22 cellular contexts compared by ENCODE assay signal in genomic region chr4:57943672-57944071, GRCh38.
DNase-seq lines count a peak whose midpoint lies in the region; ATAC-seq, FAIRE-seq and TF ChIP-seq lines count a peak whose summit lies in the region.
"Had no signal": no experiment of that assay in that cellular context is flagged by ENCODE, and none has a peak within 500 bp of the region (broad histone marks: within the 10 kb centered on the region; RNA-seq: fewer than 3 reads in every experiment).

No MANE protein-coding gene starts in this region.

- H3K36me3 ChIP-seq in endothelial cell of umbilical vein (ENCODE audit: control insufficient read depth in 2 of 2, extremely low read depth in 1 of 2, insufficient read depth in 2 of 2, low read length in 2 of 2), result no peaks in the 10 kb centered on the region
- H3K36me3 ChIP-seq: adrenal gland, neural progenitor cell, thoracic aorta had no signal

- ATAC-seq in GM19395 (IDR thresholded peaks at IDR 0.05; ENCODE audit: unreplicated experiment) (peak; percentile 61), sciatic nerve (peak; percentile 45), HG03025 (IDR thresholded peaks at IDR 0.05; ENCODE audit: low FRiP score, unreplicated experiment) (no peak), GM19455 (IDR thresholded peaks at IDR 0.05; ENCODE audit: unreplicated experiment) (no peak)

- CTCF ChIA-PET in endothelial cell of umbilical vein (lab: Charles Lee), result no interaction called here

- no peak overlapping the region for H3K27ac ChIP-seq in endothelial cell of umbilical vein (ENCODE audit: insufficient read depth, low read depth, low read length)
- H3K27ac ChIP-seq: adrenal gland, neural progenitor cell, thoracic aorta had no signal

- no peak overlapping the region for H3K4me2 ChIP-seq in endothelial cell of umbilical vein (ENCODE audit: insufficient read depth, low read length)
- H3K4me2 ChIP-seq: neural progenitor cell had no signal

- POLR2A ChIA-PET in endothelial cell of umbilical vein (lab: Charles Lee), result no interaction called here

- H4K20me1 ChIP-seq in endothelial cell of umbilical vein (replicated peaks; ENCODE audit: control insufficient read depth, extremely low read depth, insufficient read depth, low read length), result no peaks in the 10 kb centered on the region

- dilution Hi-C loops in endothelial cell of umbilical vein (cut with MboI; ENCODE audit: extremely low pct_ligation_motif_present, low sequenced_read_pairs), result no loop called here

- TF ChIP-seq POLR2A in endothelial cell of umbilical vein (IDR thresholded peaks at IDR 0.05; ENCODE audit: low read depth, low read length), result no peak

- FAIRE-seq in endothelial cell of umbilical vein (lab: Jason Lieb, UNC), result no peak
- FAIRE-seq: H54 had no signal

- no peaks in the 10 kb centered on the region for H3K9me1 ChIP-seq in endothelial cell of umbilical vein (replicated peaks; ENCODE audit: control insufficient read depth, extremely low read depth, insufficient read depth, low read length)

- no peak overlapping the region for H2AFZ ChIP-seq in endothelial cell of umbilical vein (ENCODE audit: low read depth, low read length)
- H2AFZ ChIP-seq: neural progenitor cell had no signal

- H3K79me2 ChIP-seq in endothelial cell of umbilical vein (ENCODE audit: control insufficient read depth, insufficient read depth, low read length), result no peaks in the 10 kb centered on the region

- H3K9ac ChIP-seq in endothelial cell of umbilical vein (replicated peaks; ENCODE audit: extremely low read depth, insufficient read depth, low read length), result no peak overlapping the region
- H3K9ac ChIP-seq: neural progenitor cell had no signal

- TF ChIP-seq CTCF in endothelial cell of umbilical vein (IDR thresholded peaks at IDR 0.05; ENCODE audit: extremely low read depth in 1 of 2, insufficient read depth in 1 of 2, low read depth in 1 of 2, low read length in 2 of 2), result no peak

- intact Hi-C loops in endothelial cell of umbilical vein (cut with micrococcal nuclease), result no loop called here
- intact Hi-C loops in sciatic nerve (cut with DNase I), result no loop called here

- no peak overlapping the region for H3K4me3 ChIP-seq in endothelial cell of umbilical vein (replicated peaks in 1 of 3; ENCODE audit: insufficient read depth in 1 of 3, low read depth in 1 of 3, low read length in 3 of 3)
- H3K4me3 ChIP-seq: adrenal gland, neural progenitor cell, thoracic aorta had no signal

- no TSS peak for BruUV-seq in endothelial cell of umbilical vein (replicated peaks; lab: Mats Ljungman, UMichigan)

- H3K4me1 ChIP-seq in endothelial cell of umbilical vein (ENCODE audit: control insufficient read depth, extremely low read depth, insufficient read depth, low read length), result no peaks in the 10 kb centered on the region
- H3K4me1 ChIP-seq: adrenal gland, neural progenitor cell had no signal

- H3K27me3 ChIP-seq in endothelial cell of umbilical vein (ENCODE audit: control insufficient read depth in 2 of 2, insufficient read depth in 2 of 2, low read length in 2 of 2), result no peaks in the 10 kb centered on the region
- H3K27me3 ChIP-seq: adrenal gland, neural progenitor cell had no signal

- peak; percentile 11 for DNase-seq in RPMI8226
- DNase-seq in endothelial cell of umbilical vein (ENCODE audit: low read depth, low spot score), result peak; percentile 75
- DNase-seq in sciatic nerve (ENCODE audit: low spot score), result no peak
- no peak for DNase-seq in activated CD8-positive, alpha-beta memory T cell treated with anti-CD3 and anti-CD28 coated beads, Interleukin-2, amount 50 U/mL, for 4 hours
- DNase-seq: activated CD4-positive, alpha-beta T cell treated with anti-CD3 and anti-CD28 coated beads, Interleukin-2, amount 10 ng/mL, durations not matched to agents 24 days and 14 days; activated effector memory CD4-positive, alpha-beta T cell treated with anti-CD3 and anti-CD28 coated beads, Interleukin-2, amount 50 U/mL, for 16 hours; cerebellar nuclear complex; effector CD8-positive, alpha-beta T cell; hippocampal formation; IMR-90; midbrain; MV-4-11; NCI-H2081; NCI-H524 treated with DMSO at 0.1 percent for 48 hours; stimulated activated CD4-positive, alpha-beta T cell treated with anti-CD3 and anti-CD28 coated beads, Interleukin-12 subunit alpha, Interleukin-12 subunit beta, amount 100 ng/mL, for 4 hours had no signal

- H3K9me3 ChIP-seq in endothelial cell of umbilical vein (replicated peaks; ENCODE audit: control insufficient read depth, insufficient read depth, low read length), result peaks cover 4% of the 10 kb centered on the region
- H3K9me3 ChIP-seq: adrenal gland, thoracic aorta had no signal

TF ChIP-seq in endothelial cell of umbilical vein, 7 proteins besides CTCF, POLR2A, EP300 and RAD21:
- no peak for TF ChIP-seq MYC (IDR thresholded peaks at IDR 0.05; ENCODE audit: low read depth, low read length)
- no peak for TF ChIP-seq EZH2 (IDR thresholded peaks at IDR 0.05; ENCODE audit: borderline replicate concordance, low read depth, low read length, severe bottlenecking)
- no peak for TF ChIP-seq JUN (IDR thresholded peaks at IDR 0.05; ENCODE audit: borderline replicate concordance, insufficient read depth, insufficient read length, low read depth)
- no peak for TF ChIP-seq FOS (IDR thresholded peaks at IDR 0.05; ENCODE audit: borderline replicate concordance, insufficient read depth, low read length)
- no peak for TF ChIP-seq GATA2 (IDR thresholded peaks at IDR 0.05; ENCODE audit: insufficient read depth, insufficient read length, low read depth, low read length)
- no peak for TF ChIP-seq MAX (IDR thresholded peaks at IDR 0.05; ENCODE audit: insufficient read depth, insufficient read length)
- TF ChIP-seq POLR2AphosphoS5 (IDR thresholded peaks at IDR 0.05; ENCODE audit: insufficient read depth, low read depth, low read length), result no peak

Comparison
In these comparisons a context has a peak if more than half of its experiments do, and no peak if none do; other contexts are left out.
1. ATAC-seq: peak in GM19395 (single experiment) and sciatic nerve (single experiment); none in HG03025 (single experiment) and GM19455 (single experiment).
2. DNase-seq: peak in RPMI8226 (single experiment) and endothelial cell of umbilical vein (single experiment); none in sciatic nerve (single experiment) and activated CD8-positive, alpha-beta memory T cell treated with anti-CD3 and anti-CD28 coated beads, Interleukin-2, amount 50 U/mL, for 4 hours (single experiment).